ENCODE assay signal across 8 cellular contexts in genomic region chr1:36150296-36151132, GRCh38. TPM values are rescaled to one million over a fixed set of nuclear protein-coding genes. Genes with fewer than 3 reads are reported as not detected.
DNase-seq lines count a peak whose midpoint lies in the region; TF ChIP-seq lines count a peak whose summit lies in the region.

No MANE protein-coding gene starts in this region.

- H3K9me3 ChIP-seq in Loucy (ENCODE audit: insufficient read depth, low read depth, low read length) (no peaks in the 10 kb centered on the region), neuronal stem cell (replicated peaks in 1 of 2; ENCODE audit: control insufficient read depth in 2 of 2, insufficient read depth in 1 of 2, low read depth in 1 of 2, low read length in 2 of 2) (peaks cover 0 to 8% of the 10 kb centered on the region in 2 donors), testis (no peaks in the 10 kb centered on the region)

- TF ChIP-seq POLR2A in Raji (IDR thresholded peaks at IDR 0.05; ENCODE audit: insufficient read depth, low read depth, low read length) (peak; percentile 33; the same call in 1 of the 2 replicates), testis (IDR thresholded peaks at IDR 0.05) (peak; percentile 39)

- H3K79me2 ChIP-seq in Loucy (ENCODE audit: insufficient read depth, low read length): peaks cover 24% of the 10 kb centered on the region

- H3K27ac ChIP-seq in neuronal stem cell (replicated peaks; ENCODE audit: low read length) (no peak overlapping the region), testis (peak overlapping the region; percentile 87 to 94)

- no peaks in the 10 kb centered on the region for H3K79me1 ChIP-seq in neuronal stem cell (ENCODE audit: low read depth, low read length)

- H4K91ac ChIP-seq in neuronal stem cell (ENCODE audit: low read depth, low read length, poor library complexity): no peak overlapping the region

- H3K23ac ChIP-seq in neuronal stem cell (ENCODE audit: low read depth, low read length, poor library complexity): no peak overlapping the region

- H3K4me3 ChIP-seq in Loucy (ENCODE audit: low read length, poor library complexity, severe bottlenecking): peak overlapping the region; percentile 64
- peak overlapping the region; percentile 17 to 29 for H3K4me3 ChIP-seq in foreskin fibroblast (ENCODE audit: low read depth in 1 of 2, low read length in 2 of 2)
- peak overlapping the region in 1 of 2 donors; percentile 23 for H3K4me3 ChIP-seq in neuronal stem cell (ENCODE audit: low read length in 2 of 2)
- no peak overlapping the region for H3K4me3 ChIP-seq in testis

- H3K14ac ChIP-seq in neuronal stem cell (ENCODE audit: low read length): no peak overlapping the region

- H3K4ac ChIP-seq in neuronal stem cell (ENCODE audit: low read length): no peak overlapping the region

- TF ChIP-seq CTCF in Loucy (conservative IDR thresholded peaks at IDR 0.05; ENCODE audit: low read length): no peak
- TF ChIP-seq CTCF in foreskin fibroblast (IDR thresholded peaks at IDR 0.05; ENCODE audit: low read depth, low read length): no peak
- TF ChIP-seq CTCF in testis (IDR thresholded peaks at IDR 0.05): no peak

- H2AFZ ChIP-seq in Loucy (ENCODE audit: low read length): peak overlapping the region; percentile 47
- H2AFZ ChIP-seq in neuronal stem cell (ENCODE audit: low read length): peak overlapping the region; percentile 83

- peak overlapping the region; percentile 22 for H2AK5ac ChIP-seq in neuronal stem cell (ENCODE audit: low read depth, low read length)

- H4K8ac ChIP-seq in neuronal stem cell (ENCODE audit: low read depth, low read length): no peak overlapping the region

- no peak overlapping the region for H2BK12ac ChIP-seq in neuronal stem cell (ENCODE audit: low read length)

- no peaks in the 10 kb centered on the region for H4K20me1 ChIP-seq in Loucy (ENCODE audit: insufficient read depth, low read length, poor library complexity, severe bottlenecking)

- H3K9me2 ChIP-seq in Loucy (replicated peaks; ENCODE audit: low read depth, low read length): no peaks in the 10 kb centered on the region

- WGBS in neuronal stem cell (ENCODE audit: extremely low coverage in 2 of 2, insufficient read length in 2 of 2, insufficient replicate concordance in 1 of 2), 2 donors: no CpG with 5 or more reads among the region's 12 CpGs
- 17 to 38% methylated on average over 4 to 12 of the region's 12 CpGs for WGBS in testis, 2 donors

- peak overlapping the region; percentile 78 for H3K18ac ChIP-seq in neuronal stem cell (ENCODE audit: low read length)

- peaks cover 4% of the 10 kb centered on the region; the same call in 1 of the 2 replicates for H3F3A ChIP-seq in Loucy (ENCODE audit: low read depth)

- intact Hi-C loops in testis (cut with DNase I; ENCODE audit: low total_unique reads): loop anchor here (10.0 kb wide), 1 partner anchor 134 kb away; no protein-coding TSS in a partner anchor

- DNase-seq in Daoy (ENCODE audit: low read depth): peak; percentile 98
- peak; percentile 96 for DNase-seq in H4 (ENCODE audit: low spot score)
- peak in 3 of 4 experiments; percentile 18 to 41 (median 33) for DNase-seq in activated naive CD4-positive, alpha-beta T cell (lab: John Stamatoyannopoulos, UW)
- DNase-seq in foreskin fibroblast: peak; percentile 96 to 98
- DNase-seq in neuronal stem cell (ENCODE audit: low spot score): peak; percentile 80
- peak; percentile 95 for DNase-seq in testis

- H3K4me1 ChIP-seq in Loucy (ENCODE audit: insufficient read depth, low read length, poor library complexity, severe bottlenecking) (peaks cover 42% of the 10 kb centered on the region), neuronal stem cell (ENCODE audit: control insufficient read depth in 2 of 2, insufficient read depth in 1 of 2, low read depth in 1 of 2, low read length in 2 of 2) (peaks cover 31% of the 10 kb centered on the region in 2 donors), testis (peaks cover 39% of the 10 kb centered on the region)

- no peak overlapping the region for H2BK120ac ChIP-seq in neuronal stem cell (ENCODE audit: low read depth, low read length)

- H3K36me3 ChIP-seq in Loucy (ENCODE audit: insufficient read depth, low read length): no peaks in the 10 kb centered on the region
- H3K36me3 ChIP-seq in neuronal stem cell (replicated peaks in 1 of 2; ENCODE audit: control insufficient read depth in 2 of 2, insufficient read depth in 2 of 2, low read length in 2 of 2): peaks cover 0 to 6% of the 10 kb centered on the region in 2 donors
- no peaks in the 10 kb centered on the region for H3K36me3 ChIP-seq in testis (ENCODE audit: low read depth, missing control alignments)

- H3K27me3 ChIP-seq in Loucy (ENCODE audit: insufficient read depth, low read length, poor library complexity, severe bottlenecking) (no peaks in the 10 kb centered on the region), neuronal stem cell (ENCODE audit: control insufficient read depth in 3 of 3, insufficient read depth in 3 of 3, low read depth in 1 of 3, low read length in 3 of 3) (no peaks in the 10 kb centered on the region), testis (no peaks in the 10 kb centered on the region)

- H3K9ac ChIP-seq in Loucy (ENCODE audit: low read depth, low read length, poor library complexity, severe bottlenecking) (peak overlapping the region; percentile 44), neuronal stem cell (ENCODE audit: low read depth, low read length, poor library complexity) (no peak overlapping the region)

- peak overlapping the region; percentile 74 for H3K4me2 ChIP-seq in Loucy (ENCODE audit: low read depth, low read length, poor library complexity, severe bottlenecking)
- peak overlapping the region; percentile 51 for H3K4me2 ChIP-seq in neuronal stem cell (ENCODE audit: insufficient read depth, low read length, poor library complexity, severe bottlenecking)

- H2BK5ac ChIP-seq in neuronal stem cell (ENCODE audit: low read length): no peak overlapping the region

- peak overlapping the region; percentile 1 for H2BK15ac ChIP-seq in neuronal stem cell (ENCODE audit: low read length)

RNA-seq across cellular contexts. Expression of gene TRAPPC3, which starts 1.2 kb away (rescaled TPM):
- 129 and 141 TPM in 2 replicates for total RNA-seq in Daoy (2014; rRNA removed; shearing (Covaris generic))
- total RNA-seq in H4 (2014; rRNA removed; shearing (Covaris generic)): 105 and 110 TPM in 2 replicates
- 49.3 TPM for polyA plus RNA-seq in neuronal stem cell (2013, experiment 1 of 2)
- 51.1 TPM for polyA plus RNA-seq in neuronal stem cell (2013, experiment 2 of 2)
- 100 to 1,000 TPM; 109 to 146 TPM for total RNA-seq in testis
- 111 TPM for polyA plus RNA-seq in testis (ENCODE audit: insufficient read depth, low read depth, low replicate concordance)

RNA-seq across cellular contexts. Expression of gene MAP7D1, which starts 5.4 kb away (rescaled TPM):
- total RNA-seq in Daoy (2014; rRNA removed; shearing (Covaris generic)): 183 and 236 TPM in 2 replicates
- total RNA-seq in H4 (2014; rRNA removed; shearing (Covaris generic)): 59.1 and 79.3 TPM in 2 replicates
- polyA plus RNA-seq in neuronal stem cell (2013, experiment 1 of 2): 101 TPM
- polyA plus RNA-seq in neuronal stem cell (2013, experiment 2 of 2): 97.7 TPM
- total RNA-seq in testis: 10 to 100 TPM; 45.4 to 59.6 TPM
- polyA plus RNA-seq in testis (ENCODE audit: insufficient read depth, low read depth, low replicate concordance): 50.2 TPM

RNA-seq across cellular contexts. Expression of gene COL8A2, which starts 25.5 kb away (rescaled TPM):
- total RNA-seq in Daoy (2014; rRNA removed; shearing (Covaris generic)): 2.2 and 3.7 TPM in 2 replicates
- total RNA-seq in H4 (2014; rRNA removed; shearing (Covaris generic)): 0.08 and 0.88 TPM in 2 replicates
- polyA plus RNA-seq in neuronal stem cell (2013, experiment 1 of 2): 0.01 TPM
- polyA plus RNA-seq in neuronal stem cell (2013, experiment 2 of 2): 0.01 TPM
- total RNA-seq in testis: 1 to 10 TPM; 1.3 to 2.0 TPM
- polyA plus RNA-seq in testis (ENCODE audit: insufficient read depth, low read depth, low replicate concordance): 4.2 TPM

Comparison
In these comparisons a context has a peak if more than half of its experiments do, and no peak if none do; other contexts are left out.
1. DNase-seq: peak in every context shown above with its lines; median percentile 98 in Daoy; 97 in foreskin fibroblast; 96 in H4; 95 in testis; 80 in neuronal stem cell; 33 in activated naive CD4-positive, alpha-beta T cell.
2. H3K4me3 ChIP-seq: peak in Loucy (single experiment) and foreskin fibroblast (2 of 2); none in testis (0 of 2).